ENCODE assay signal across 15 cellular contexts in the genomic region with DNA sequence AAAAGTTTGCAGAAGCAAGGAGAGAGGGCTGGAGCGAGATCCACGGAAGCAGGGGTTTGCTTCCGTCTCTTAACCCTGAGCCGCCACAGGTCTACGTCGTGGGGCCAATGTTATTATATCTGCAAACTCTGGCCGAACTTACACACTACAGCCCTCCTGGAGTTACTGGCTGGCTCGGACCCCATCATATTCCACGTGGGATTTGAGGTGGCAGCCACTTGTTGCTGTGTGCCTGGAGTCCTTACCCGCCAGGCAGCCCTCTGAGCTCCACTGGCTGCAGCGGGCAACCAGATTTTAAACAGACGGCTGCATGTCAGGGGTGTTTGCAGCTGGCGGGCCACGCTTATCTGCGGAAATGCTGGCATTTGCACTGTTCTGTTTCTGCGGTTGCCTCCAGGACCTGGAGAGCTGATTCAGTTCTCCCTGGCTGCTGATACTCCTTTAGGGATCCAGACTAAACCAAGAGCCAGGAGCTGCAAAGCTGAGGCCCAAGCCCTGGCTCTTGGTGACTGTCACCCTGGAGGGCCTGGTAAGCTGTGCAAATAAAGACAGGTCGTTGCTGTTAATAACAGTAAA. TPM values are rescaled to one million over a fixed set of nuclear protein-coding genes. Genes with fewer than 3 reads are reported as not detected.
DNase-seq lines count a peak whose midpoint lies in the region; ATAC-seq, FAIRE-seq and TF ChIP-seq lines count a peak whose summit lies in the region.
"Had no signal": no experiment of that assay in that cellular context is flagged by ENCODE, and none has a peak within 500 bp of the region (broad histone marks: within the 10 kb centered on the region; RNA-seq: fewer than 3 reads in every experiment).

No MANE protein-coding gene starts in this region.

- no peak for FAIRE-seq in urothelium cell line (lab: Jason Lieb, UNC)

- ATAC-seq in left cardiac atrium = peak; percentile 16 to 26
- ATAC-seq in stimulated activated naive CD8-positive, alpha-beta T cell treated with anti-CD3 and anti-CD28 coated beads, Interleukin-15, amount 100 ng/mL, for 72 hours = no peak

- peaks cover 3% of the 10 kb centered on the region for H3K9me3 Mint-ChIP-seq in neural progenitor cell
- H3K9me3 Mint-ChIP-seq in stimulated activated naive CD8-positive, alpha-beta T cell treated with anti-CD3 and anti-CD28 coated beads, Interleukin-15, amount 100 ng/mL, for 72 hours = no peaks in the 10 kb centered on the region
- H3K9me3 Mint-ChIP-seq: CD4-positive, CD25-positive, alpha-beta regulatory T cell had no signal

- H3K79me2 ChIP-seq in neural progenitor cell (ENCODE audit: low read depth) = no peaks in the 10 kb centered on the region

- no peak overlapping the region for H3K4me3 Mint-ChIP-seq in neural progenitor cell
- no peak overlapping the region for H3K4me3 Mint-ChIP-seq in stimulated activated naive CD8-positive, alpha-beta T cell treated with anti-CD3 and anti-CD28 coated beads, Interleukin-15, amount 100 ng/mL, for 72 hours
- H3K4me3 Mint-ChIP-seq: CD4-positive, CD25-positive, alpha-beta regulatory T cell had no signal

- intact Hi-C loops in left cardiac atrium (cut with DNase I) = no loop called here

- peak overlapping the region in 3 of 11 experiments; percentile 65 to 71 (median 71); a peak in 4 of 22 replicates for H3K27ac ChIP-seq in BLaER1 treated with 17β-estradiol and CSF1 and Interleukin-3, amounts not matched to agents 10 nM and 100 nM
- H3K27ac ChIP-seq in neural progenitor cell = no peak overlapping the region

- H3K4me3 ChIP-seq in BLaER1 treated with 17β-estradiol and CSF1 and Interleukin-3, amounts not matched to agents 10 nM and 100 nM = no peak overlapping the region
- H3K4me3 ChIP-seq in choroid plexus epithelial cell (ENCODE audit: low read depth, low read length) (no peak overlapping the region), neural progenitor cell (no peak overlapping the region)

- peaks cover 0 to 9% (median 0%) of the 10 kb centered on the region in 11 experiments; a peak in 5 of 22 replicates for H3K36me3 ChIP-seq in BLaER1 treated with 17β-estradiol and CSF1 and Interleukin-3, amounts not matched to agents 10 nM and 100 nM
- no peaks in the 10 kb centered on the region for H3K36me3 ChIP-seq in neural progenitor cell

- H3K4me1 ChIP-seq in BLaER1 treated with 17β-estradiol and CSF1 and Interleukin-3, amounts not matched to agents 10 nM and 100 nM = peaks cover 55 to 100% (median 97%) of the 10 kb centered on the region in 10 experiments
- peaks cover 24% of the 10 kb centered on the region for H3K4me1 ChIP-seq in neural progenitor cell

- peaks cover 0 to 16% (median 8%) of the 10 kb centered on the region in 11 experiments; a peak in 6 of 22 replicates for H4K20me1 ChIP-seq in BLaER1 treated with 17β-estradiol and CSF1 and Interleukin-3, amounts not matched to agents 10 nM and 100 nM
- H4K20me1 ChIP-seq in neural progenitor cell (ENCODE audit: low read depth) = no peaks in the 10 kb centered on the region

- no peaks in the 10 kb centered on the region for H3F3A ChIP-seq in neural progenitor cell (ENCODE audit: low read depth)

- peaks cover 0 to 16% (median 0%) of the 10 kb centered on the region in 11 experiments; a peak in 4 of 22 replicates for H3K27me3 ChIP-seq in BLaER1 treated with 17β-estradiol and CSF1 and Interleukin-3, amounts not matched to agents 10 nM and 100 nM
- no peaks in the 10 kb centered on the region for H3K27me3 ChIP-seq in neural progenitor cell

- peaks cover 5 to 11% (median 6%) of the 10 kb centered on the region in 11 experiments for H3K9me3 ChIP-seq in BLaER1 treated with 17β-estradiol and CSF1 and Interleukin-3, amounts not matched to agents 10 nM and 100 nM (replicated peaks in 1 of 11)
- no peaks in the 10 kb centered on the region for H3K9me3 ChIP-seq in neural progenitor cell (ENCODE audit: low read depth)
- H3K9me3 ChIP-seq: Caco-2 had no signal

- H3K27ac Mint-ChIP-seq in neural progenitor cell = peak overlapping the region; percentile 72
- H3K27ac Mint-ChIP-seq in stimulated activated naive CD8-positive, alpha-beta T cell treated with anti-CD3 and anti-CD28 coated beads, Interleukin-15, amount 100 ng/mL, for 72 hours = no peak overlapping the region

- peaks cover 4% of the 10 kb centered on the region for H3K36me3 Mint-ChIP-seq in neural progenitor cell

- DNase-seq in choroid plexus epithelial cell (ENCODE audit: low read depth) (peak; percentile 37), left cardiac atrium (peak; percentile 30), neural progenitor cell (ENCODE audit: low spot score) (no peak), NCI-H1092 treated with DMSO at 0.1 percent for 48 hours (lab: John Stamatoyannopoulos, UW) (no peak), urothelium cell line (ENCODE audit: low spot score) (no peak)
- no peak for DNase-seq in stimulated activated naive CD8-positive, alpha-beta T cell treated with anti-CD3 and anti-CD28 coated beads, Interleukin-15, amount 100 ng/mL, for 72 hours
- DNase-seq in stimulated activated CD4-positive, alpha-beta T cell treated with anti-CD3 and anti-CD28 coated beads, Interleukin-4, amount 100 ng/mL, for 4 hours = no peak
- DNase-seq: Caco-2; CD4-positive, CD25-positive, alpha-beta regulatory T cell; DMS153; EL; NCI-H1105; NCI-H1694; NCI-H524 had no signal

- peaks cover 3% of the 10 kb centered on the region for H3K27me3 Mint-ChIP-seq in neural progenitor cell (ENCODE audit: insufficient read depth, low read depth)
- H3K27me3 Mint-ChIP-seq in stimulated activated naive CD8-positive, alpha-beta T cell treated with anti-CD3 and anti-CD28 coated beads, Interleukin-15, amount 100 ng/mL, for 72 hours = no peaks in the 10 kb centered on the region
- H3K27me3 Mint-ChIP-seq: CD4-positive, CD25-positive, alpha-beta regulatory T cell had no signal

- H3K4me2 ChIP-seq in BLaER1 treated with 17β-estradiol and CSF1 and Interleukin-3, amounts not matched to agents 10 nM and 100 nM = peak overlapping the region; percentile 67 to 94 (median 81)
- no peak overlapping the region for H3K4me2 ChIP-seq in neural progenitor cell

- TF ChIP-seq CTCF in choroid plexus epithelial cell (conservative IDR thresholded peaks at IDR 0.05; ENCODE audit: low read depth, low read length) (no peak), neural progenitor cell (IDR thresholded peaks at IDR 0.05) (no peak)

- no peak overlapping the region for H2AFZ ChIP-seq in neural progenitor cell (replicated peaks)

- H3K9ac ChIP-seq in BLaER1 treated with 17β-estradiol and CSF1 and Interleukin-3, amounts not matched to agents 10 nM and 100 nM = peak overlapping the region in 2 of 11 experiments; percentile 34 to 64; a peak in 2 of 22 replicates
- H3K9ac ChIP-seq in neural progenitor cell = no peak overlapping the region

- H3K4me1 Mint-ChIP-seq in neural progenitor cell = peaks cover 55% of the 10 kb centered on the region
- H3K4me1 Mint-ChIP-seq in stimulated activated naive CD8-positive, alpha-beta T cell treated with anti-CD3 and anti-CD28 coated beads, Interleukin-15, amount 100 ng/mL, for 72 hours = peaks cover 27% of the 10 kb centered on the region

RNA-seq across cellular contexts. Expression of a gene that starts 34.7 kb away (rescaled TPM):
- total RNA-seq in left cardiac atrium (10 to 100 TPM; 39.2 to 46.8 TPM), neural progenitor cell (ENCODE audit: low replicate concordance) (41.6 and 58.4 TPM in 2 replicates)

Comparison
In these comparisons a context has a peak if more than half of its experiments do, and no peak if none do; other contexts are left out.
1. DNase-seq: peak in choroid plexus epithelial cell (single experiment) and left cardiac atrium (single experiment); none in neural progenitor cell (single experiment), NCI-H1092 treated with DMSO at 0.1 percent for 48 hours (single experiment), stimulated activated naive CD8-positive, alpha-beta T cell treated with anti-CD3 and anti-CD28 coated beads, Interleukin-15, amount 100 ng/mL, for 72 hours (0 of 2), urothelium cell line (single experiment) and stimulated activated CD4-positive, alpha-beta T cell treated with anti-CD3 and anti-CD28 coated beads, Interleukin-4, amount 100 ng/mL, for 4 hours (0 of 2).